In genomic region chr1:176656257-176656995, GRCh38 we compare ENCODE assay signal across 1 cellular context.
TF ChIP-seq lines count a peak whose summit lies in the region.

No MANE protein-coding gene starts in this region.

TF ChIP-seq in GM23338, 12 proteins besides CTCF, POLR2A, EP300 and RAD21 (continued from another document):
- TF ChIP-seq ZNF462 (CRISPR knock-in tag; IDR thresholded peaks at IDR 0.05) (no peak), ETS1 (IDR thresholded peaks at IDR 0.05) (no peak)
